In genomic region chrX:80648023-80648422, GRCh38 we compare ENCODE assay signal across 9 cellular contexts.
DNase-seq lines count a peak whose midpoint lies in the region; TF ChIP-seq lines count a peak whose summit lies in the region.
"Had no signal": no experiment of that assay in that cellular context is flagged by ENCODE, and none has a peak within 500 bp of the region (broad histone marks: within the 10 kb centered on the region; RNA-seq: fewer than 3 reads in every experiment).

No MANE protein-coding gene starts in this region.

- DNase-seq in EH (ENCODE audit: low read depth) (peak; percentile 0), M059J (ENCODE audit: low read depth) (peak; percentile 3), cardiac fibroblast (ENCODE audit: low read depth in 2 of 2) (peak; percentile 27 to 29), midbrain (lab: John Stamatoyannopoulos, UW) (peak; percentile 1), GF-D8 (lab: John Stamatoyannopoulos, UW) (no peak), ureter (ENCODE audit: low spot score) (no peak), NOMO-1 treated with dmso at 0.1 percent for 144 hours (lab: John Stamatoyannopoulos, UW; ENCODE audit: unreplicated experiment) (no peak), H7 (no peak)
- DNase-seq: left colon had no signal

- TF ChIP-seq CTCF in cardiac fibroblast (IDR thresholded peaks at IDR 0.05; ENCODE audit: low read depth, low read length) = peak; percentile 40

- H3K27me3 ChIP-seq in H7 (ENCODE audit: control insufficient read depth, insufficient read depth, low read length) = no peaks in the 10 kb centered on the region

- no peak overlapping the region for H3K4me3 ChIP-seq in cardiac fibroblast (replicated peaks in 1 of 2; ENCODE audit: low read depth in 2 of 2, low read length in 2 of 2)
- no peak overlapping the region for H3K4me3 ChIP-seq in H7 (ENCODE audit: insufficient read depth, low read depth, low read length)

- no peaks in the 10 kb centered on the region for H3K36me3 ChIP-seq in H7 (replicated peaks; ENCODE audit: control insufficient read depth, insufficient read depth, low read length)

Comparison
In these comparisons a context has a peak if more than half of its experiments do, and no peak if none do; other contexts are left out.
1. DNase-seq: peak in EH (single experiment), M059J (single experiment), cardiac fibroblast (2 of 2) and midbrain (single experiment); none in GF-D8 (single experiment), ureter (single experiment), NOMO-1 treated with dmso at 0.1 percent for 144 hours (single experiment) and H7 (single experiment).